19 cellular contexts compared by ENCODE assay signal in the genomic region with DNA sequence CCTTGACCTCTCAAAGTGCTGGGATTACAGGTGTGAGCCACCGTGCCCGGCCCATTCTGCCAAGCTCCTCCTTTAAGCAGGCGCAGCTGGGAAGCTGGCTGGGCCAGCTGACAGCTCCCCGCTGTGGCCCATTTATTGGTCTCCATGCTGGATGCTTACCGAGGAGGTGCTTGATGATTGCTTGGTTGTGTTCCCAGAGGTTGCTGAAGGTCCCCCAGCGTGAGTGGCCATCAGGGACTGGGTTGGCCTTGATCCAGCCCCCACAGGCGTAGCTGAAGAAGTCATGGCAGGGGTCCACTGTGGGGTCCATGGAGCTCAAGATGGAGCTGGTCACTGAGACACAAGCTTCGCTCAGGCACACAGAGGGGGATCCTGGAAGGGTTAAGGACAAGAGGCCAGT. TPM values are rescaled to one million over a fixed set of nuclear protein-coding genes. Genes with fewer than 3 reads are reported as not detected.
A peak's percentile ranks its signal among the peaks of the same experiment; 100 is the strongest.
DNase-seq lines count a peak whose midpoint lies in the region; ATAC-seq and TF ChIP-seq lines count a peak whose summit lies in the region.
"Had no signal": no experiment of that assay in that cellular context is flagged by ENCODE, and none has a peak within 500 bp of the region (broad histone marks: within the 10 kb centered on the region; RNA-seq: fewer than 3 reads in every experiment).

No MANE protein-coding gene starts in this region.

- H3K9me3 ChIP-seq in HEK293 (ENCODE audit: control insufficient read depth, insufficient read depth, low read depth, low read length) (no peaks in the 10 kb centered on the region), gastrocnemius medialis (no peaks in the 10 kb centered on the region)
- no peaks in the 10 kb centered on the region for H3K9me3 ChIP-seq in effector memory CD4-positive, alpha-beta T cell (ENCODE audit: control insufficient read depth, low read length)

- peak overlapping the region; percentile 33 for H3K27ac Mint-ChIP-seq in activated naive CD4-positive, alpha-beta T cell treated with anti-CD3 and anti-CD28 coated beads, Interleukin-2, amount 10 ng/mL, durations not matched to agents 7 days and 5 days

- H3K36me3 ChIP-seq in HEK293 (ENCODE audit: control insufficient read depth in 2 of 2, insufficient read depth in 1 of 2, low read length in 2 of 2): peaks cover 0 to 54% of the 10 kb centered on the region in 2 experiments; a peak in 1 of 3 replicates
- peaks cover 65% of the 10 kb centered on the region for H3K36me3 ChIP-seq in effector memory CD4-positive, alpha-beta T cell (ENCODE audit: control insufficient read depth, insufficient read depth, low read length)
- H3K36me3 ChIP-seq in gastrocnemius medialis: peaks cover 0 to 14% of the 10 kb centered on the region in 2 donors

- TF ChIP-seq POLR2A in gastrocnemius medialis (IDR thresholded peaks at IDR 0.05): no peak

- in situ Hi-C loops in gastrocnemius medialis (cut with MboI; ENCODE audit: low sequenced_read_pairs in 4 of 4): no loop called here

- intact Hi-C loops in gastrocnemius medialis (cut with DNase I; ENCODE audit: low total_unique reads): no loop called here

- CTCF ChIA-PET in activated naive CD4-positive, alpha-beta T cell treated with anti-CD3 and anti-CD28 coated beads, Interleukin-2, amount 10 ng/mL, durations not matched to agents 7 days and 5 days (lab: Charles Lee): interaction anchor here (1.1 to 5.1 kb wide), 4 partner anchors 13 to 25 kb away, joined by 4 to 72 read pairs (median 46); partner anchors contain the start of gene ECE1
- CTCF ChIA-PET in HEK293 (lab: Yijun Ruan, JAX): interaction anchor here (0.5 to 7.1 kb wide), 6 partner anchors 13 to 63 kb away, joined by 3 to 142 read pairs (median 19); partner anchors contain the start of gene ECE1

- H3K4me1 Mint-ChIP-seq in activated naive CD4-positive, alpha-beta T cell treated with anti-CD3 and anti-CD28 coated beads, Interleukin-2, amount 10 ng/mL, durations not matched to agents 7 days and 5 days: peaks cover 16% of the 10 kb centered on the region

- H3K4me1 ChIP-seq in HEK293 (ENCODE audit: control insufficient read depth, insufficient read depth, low read length): no peaks in the 10 kb centered on the region
- peaks cover 9% of the 10 kb centered on the region for H3K4me1 ChIP-seq in effector memory CD4-positive, alpha-beta T cell (ENCODE audit: control insufficient read depth, insufficient read depth, low read length, poor library complexity, severe bottlenecking)
- H3K4me1 ChIP-seq in gastrocnemius medialis: peaks cover 14 to 21% of the 10 kb centered on the region in 2 donors

- TF ChIP-seq CTCF in HEK293 (tag by site-specific recombination; IDR thresholded peaks at IDR 0.05) (no peak), gastrocnemius medialis (IDR thresholded peaks at IDR 0.05 in 4 of 5, conservative IDR thresholded peaks at IDR 0.05 in 1 of 5) (no peak)

- H3K27ac ChIP-seq in HEK293 (ENCODE audit: extremely low read depth, low read depth, low read length): no peak overlapping the region
- peak overlapping the region; percentile 8 for H3K27ac ChIP-seq in effector memory CD4-positive, alpha-beta T cell (ENCODE audit: insufficient read depth, low read length, poor library complexity, severe bottlenecking)
- no peak overlapping the region for H3K27ac ChIP-seq in gastrocnemius medialis
- H3K27ac ChIP-seq: 22Rv1, KMS-11 had no signal

- POLR2A ChIA-PET in HEK293 (lab: Yijun Ruan, JAX): no interaction called here

- DNase-seq in NCI-H1092 treated with DMSO at 0.1 percent for 48 hours (lab: John Stamatoyannopoulos, UW) (peak; percentile 33), NCI-H1092 (lab: John Stamatoyannopoulos, UW) (no peak), gastrocnemius medialis (no peak), NCI-H82 treated with DMSO at 0.1 percent for 48 hours (lab: John Stamatoyannopoulos, UW; ENCODE audit: unreplicated experiment) (no peak)
- no peak for DNase-seq in activated naive CD4-positive, alpha-beta T cell treated with anti-CD3 and anti-CD28 coated beads, Interleukin-2, amount 10 ng/mL, durations not matched to agents 7 days and 5 days
- no peak for DNase-seq in activated naive CD4-positive, alpha-beta T cell treated with anti-CD3 and anti-CD28 coated beads, Interleukin-2, amount 50 U/mL, for 16 hours
- DNase-seq in effector memory CD4-positive, alpha-beta T cell: no peak
- DNase-seq: Calu3; CD4-positive, CD25-positive, alpha-beta regulatory T cell; H7; NCI-H1105; NCI-H187; NCI-H226; NCI-H526 treated with DMSO at 0.1 percent for 48 hours; RPMI8226 had no signal

- no peak overlapping the region for H3K4me3 Mint-ChIP-seq in activated naive CD4-positive, alpha-beta T cell treated with anti-CD3 and anti-CD28 coated beads, Interleukin-2, amount 10 ng/mL, durations not matched to agents 7 days and 5 days
- H3K4me3 Mint-ChIP-seq: B cell; CD4-positive, CD25-positive, alpha-beta regulatory T cell had no signal

- no peaks in the 10 kb centered on the region for H3K27me3 Mint-ChIP-seq in activated naive CD4-positive, alpha-beta T cell treated with anti-CD3 and anti-CD28 coated beads, Interleukin-2, amount 10 ng/mL, durations not matched to agents 7 days and 5 days
- H3K27me3 Mint-ChIP-seq: B cell; CD4-positive, CD25-positive, alpha-beta regulatory T cell had no signal

- no peak for ATAC-seq in gastrocnemius medialis

- H3K36me3 Mint-ChIP-seq in activated naive CD4-positive, alpha-beta T cell treated with anti-CD3 and anti-CD28 coated beads, Interleukin-2, amount 10 ng/mL, durations not matched to agents 7 days and 5 days: peaks cover 60% of the 10 kb centered on the region

- H3K4me3 ChIP-seq in HEK293 (ENCODE audit: low read depth, low read length): no peak overlapping the region
- no peak overlapping the region for H3K4me3 ChIP-seq in effector memory CD4-positive, alpha-beta T cell (ENCODE audit: insufficient read depth, low read depth, low read length, poor library complexity, severe bottlenecking)
- no peak overlapping the region for H3K4me3 ChIP-seq in gastrocnemius medialis

- H3K27me3 ChIP-seq in effector memory CD4-positive, alpha-beta T cell (replicated peaks; ENCODE audit: control insufficient read depth, insufficient read depth, low read length, poor library complexity, severe bottlenecking): no peaks in the 10 kb centered on the region
- H3K27me3 ChIP-seq in gastrocnemius medialis: no peaks in the 10 kb centered on the region

- H3K9me3 Mint-ChIP-seq in activated naive CD4-positive, alpha-beta T cell treated with anti-CD3 and anti-CD28 coated beads, Interleukin-2, amount 10 ng/mL, durations not matched to agents 7 days and 5 days: no peaks in the 10 kb centered on the region
- H3K9me3 Mint-ChIP-seq: CD4-positive, CD25-positive, alpha-beta regulatory T cell had no signal

TF ChIP-seq in HEK293, 187 proteins besides CTCF, POLR2A, EP300 and RAD21:
- TF ChIP-seq ZIC2 (tag by site-specific recombination; IDR thresholded peaks at IDR 0.05) (peak; percentile 87), KLF9 (tag by site-specific recombination; IDR thresholded peaks at IDR 0.05; ENCODE audit: low read depth) (no peak)

RNA-seq across cellular contexts. Expression of gene ECE1, which starts 17.7 kb away (rescaled TPM):
- total RNA-seq in gastrocnemius medialis: 10 to 100 TPM; 17.1 to 39.9 (median 26.7) TPM
